ENCODE assay signal across 9 cellular contexts in genomic region chrX:41381685-41382084, GRCh38. TPM values are rescaled to one million over a fixed set of nuclear protein-coding genes. Genes with fewer than 3 reads are reported as not detected.
DNase-seq lines count a peak whose midpoint lies in the region; ATAC-seq and TF ChIP-seq lines count a peak whose summit lies in the region.
"Had no signal": no experiment of that assay in that cellular context is flagged by ENCODE, and none has a peak within 500 bp of the region (broad histone marks: within the 10 kb centered on the region; RNA-seq: fewer than 3 reads in every experiment).

No MANE protein-coding gene starts in this region.

- H3K36me3 ChIP-seq in BJ (ENCODE audit: control insufficient read depth, insufficient read depth, low read length) (no peaks in the 10 kb centered on the region), KOPT-K1 (ENCODE audit: insufficient read depth, low read length) (no peaks in the 10 kb centered on the region), mucosa of descending colon (ENCODE audit: low read depth) (no peaks in the 10 kb centered on the region)

- H3K27ac ChIP-seq in KOPT-K1 (ENCODE audit: low read depth, low read length, poor library complexity, severe bottlenecking): peak overlapping the region; percentile 36

- POLR2A ChIA-PET in BJ (lab: Charles Lee): no interaction called here

- ATAC-seq in mucosa of descending colon: peak; percentile 80
- ATAC-seq in HG02642 (IDR thresholded peaks at IDR 0.05; ENCODE audit: poor library complexity, unreplicated experiment): no peak
- ATAC-seq in HG02678 (IDR thresholded peaks at IDR 0.05; ENCODE audit: unreplicated experiment): no peak
- ATAC-seq in HG02798 (IDR thresholded peaks at IDR 0.05; ENCODE audit: poor library complexity, unreplicated experiment): no peak

- TF ChIP-seq CTCF in BJ (IDR thresholded peaks at IDR 0.05; ENCODE audit: insufficient read depth, low read depth, low read length): no peak
- no peak for TF ChIP-seq CTCF in mucosa of descending colon (IDR thresholded peaks at IDR 0.05)

- no peak overlapping the region for H3K4me3 ChIP-seq in BJ (ENCODE audit: low read depth, low read length)
- H3K4me3 ChIP-seq in mucosa of descending colon: no peak overlapping the region

- intact Hi-C loops in mucosa of descending colon (cut with DNase I, micrococcal nuclease): no loop called here
- intact Hi-C loops in posterior vena cava (cut with DNase I): no loop called here

- H3K9me3 ChIP-seq in KOPT-K1 (ENCODE audit: insufficient read depth, low read length, poor library complexity, severe bottlenecking) (no peaks in the 10 kb centered on the region), mucosa of descending colon (no peaks in the 10 kb centered on the region)

- H3K4me1 ChIP-seq in mucosa of descending colon (ENCODE audit: low read depth): no peaks in the 10 kb centered on the region

- CTCF ChIA-PET in BJ (lab: Yijun Ruan, JAX): no interaction called here

- DNase-seq in BJ (ENCODE audit: low read depth): peak; percentile 27
- DNase-seq in dermis blood vessel endothelial cell: peak; percentile 73
- DNase-seq in mucosa of descending colon: peak; percentile 47 to 59 (median 48)
- DNase-seq in posterior vena cava (ENCODE audit: low spot score): no peak
- DNase-seq: naive B cell had no signal

- H3K27me3 ChIP-seq in BJ (ENCODE audit: control insufficient read depth, insufficient read depth, low read length): no peaks in the 10 kb centered on the region

RNA-seq across cellular contexts. Expression of gene DDX3X, which starts 47.7 kb away (rescaled TPM):
- 76.2 and 89.3 TPM in 2 replicates for polyA plus RNA-seq in BJ (2011; rRNA removed)
- 55.7 and 68.3 TPM in 2 replicates for polyA minus RNA-seq in BJ (2011; rRNA and poly(A)+ RNA removed)
- total RNA-seq in dermis blood vessel endothelial cell: 426 and 470 TPM in 2 replicates
- 100 to 1,000 TPM; 208 to 256 (median 250) TPM for total RNA-seq in mucosa of descending colon
- 100 to 1,000 TPM; 251 to 310 TPM for total RNA-seq in posterior vena cava
